In the genomic region with DNA sequence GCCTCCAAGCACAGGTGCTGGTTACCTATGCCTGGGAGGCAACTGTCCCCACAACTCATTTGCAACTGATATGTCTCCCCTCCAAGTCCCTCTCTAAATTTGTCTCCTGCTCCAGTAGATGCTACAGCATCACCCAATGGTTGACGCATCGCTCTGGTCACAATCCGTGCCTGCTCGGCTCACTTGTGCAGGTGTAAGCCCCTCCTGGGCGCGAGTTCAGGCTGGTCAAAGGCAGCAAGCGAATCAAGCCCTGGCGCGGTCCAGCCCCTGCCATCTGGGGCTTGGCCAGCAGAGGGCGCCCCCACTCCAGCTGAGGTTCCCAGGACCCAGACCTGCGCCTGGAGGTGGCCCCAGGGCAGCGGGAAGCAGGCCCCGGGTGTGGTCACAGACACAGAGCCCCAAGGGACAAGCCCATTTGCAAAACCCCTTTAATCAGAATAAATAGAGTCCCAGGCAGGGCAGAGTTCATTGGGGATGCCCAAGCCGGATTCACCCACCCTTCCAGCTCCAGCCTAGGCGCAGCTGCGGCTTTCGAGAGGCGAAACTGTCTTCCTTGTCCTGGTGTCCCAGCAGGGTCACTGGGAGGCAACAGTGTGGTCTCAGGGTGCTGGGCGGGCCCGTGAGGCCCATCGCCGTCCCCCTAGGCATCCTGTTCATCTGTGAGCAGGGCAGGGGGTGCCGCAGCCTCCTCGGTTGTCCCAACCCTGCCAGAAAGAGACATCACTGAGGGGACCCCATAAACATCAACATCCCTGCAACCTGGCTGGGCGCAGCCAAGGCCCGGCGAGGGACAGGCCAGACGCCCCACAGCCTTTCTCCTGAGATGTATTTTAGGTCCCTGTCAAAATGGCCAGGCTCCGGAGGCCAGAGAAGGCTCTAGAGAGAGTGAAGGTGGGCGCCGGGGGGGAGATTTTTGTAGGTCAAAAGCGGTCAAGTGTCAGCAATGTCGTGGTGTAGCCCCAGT, we compare ENCODE assay signal across 8 cellular contexts. TPM values are rescaled to one million over a fixed set of nuclear protein-coding genes. Genes with fewer than 3 reads are reported as not detected.
DNase-seq lines count a peak whose midpoint lies in the region; ATAC-seq and TF ChIP-seq lines count a peak whose summit lies in the region.

No MANE protein-coding gene starts in this region.

- H3K36me3 ChIP-seq in adrenal gland (replicated peaks in 1 of 2) = no peaks in the 10 kb centered on the region
- no peaks in the 10 kb centered on the region for H3K36me3 ChIP-seq in left ventricle myocardium inferior
- peaks cover 0 to 5% (median 0%) of the 10 kb centered on the region in 4 donors for H3K36me3 ChIP-seq in sigmoid colon

- H3K9me3 ChIP-seq in adrenal gland (replicated peaks in 1 of 3) (no peaks in the 10 kb centered on the region), left ventricle myocardium inferior (replicated peaks) (no peaks in the 10 kb centered on the region), sigmoid colon (no peaks in the 10 kb centered on the region)

- no peak for ATAC-seq in HG02623 (IDR thresholded peaks at IDR 0.05; ENCODE audit: unreplicated experiment)

- TF ChIP-seq CTCF in LNCAP (IDR thresholded peaks at IDR 0.05) (peak; percentile 98), adrenal gland (IDR thresholded peaks at IDR 0.05) (peak; percentile 96 to 100 (median 98)), left ventricle myocardium inferior (IDR thresholded peaks at IDR 0.05; ENCODE audit: borderline replicate concordance) (peak; percentile 99), sigmoid colon (IDR thresholded peaks at IDR 0.05) (peak; percentile 94 to 99 (median 98))

- H3K27me3 ChIP-seq in adrenal gland (peaks cover 6% of the 10 kb centered on the region), left ventricle myocardium inferior (ENCODE audit: low read depth) (no peaks in the 10 kb centered on the region), sigmoid colon (peaks cover 0 to 20% (median 6%) of the 10 kb centered on the region in 3 donors)

- intact Hi-C loops in adrenal gland (cut with DNase I) (loop anchor here (2.0 to 5.0 kb wide), 3 partner anchors 60 to 140 kb away; no protein-coding TSS in a partner anchor), left ventricle myocardium inferior (cut with micrococcal nuclease) (loop anchor here (5.0 kb wide), 1 partner anchor 65 kb away; no protein-coding TSS in a partner anchor), sigmoid colon (cut with DNase I) (loop anchor here (1.0 to 10.0 kb wide), 3 partner anchors 64 to 312 kb away; no protein-coding TSS in a partner anchor)

- peak; percentile 52 to 75 for DNase-seq in NCI-H524 (lab: John Stamatoyannopoulos, UW)
- no peak for DNase-seq in NCI-H524 treated with DMSO at 0.1 percent for 48 hours (lab: John Stamatoyannopoulos, UW)
- peak; percentile 67 for DNase-seq in T follicular helper cell (ENCODE audit: low read depth)
- DNase-seq in adrenal gland = peak; percentile 61 to 88 (median 76)
- peak; percentile 83 for DNase-seq in left ventricle myocardium inferior
- DNase-seq in sigmoid colon = peak; percentile 83

- TF ChIP-seq EP300 in sigmoid colon (IDR thresholded peaks at IDR 0.05) = no peak

- H3K4me3 ChIP-seq in adrenal gland (no peak overlapping the region), left ventricle myocardium inferior (no peak overlapping the region), sigmoid colon (no peak overlapping the region)

- H3K27ac ChIP-seq in adrenal gland (no peak overlapping the region), left ventricle myocardium inferior (replicated peaks) (peak overlapping the region; percentile 52), sigmoid colon (no peak overlapping the region)

- no peak for TF ChIP-seq POLR2A in adrenal gland (IDR thresholded peaks at IDR 0.05)
- no peak for TF ChIP-seq POLR2A in sigmoid colon (IDR thresholded peaks at IDR 0.05)

- no peaks in the 10 kb centered on the region for H3K4me1 ChIP-seq in adrenal gland (replicated peaks in 1 of 2)
- peaks cover 72% of the 10 kb centered on the region for H3K4me1 ChIP-seq in left ventricle myocardium inferior
- H3K4me1 ChIP-seq in sigmoid colon = peaks cover 0 to 15% (median 6%) of the 10 kb centered on the region in 4 donors

- 37 to 50% (median 46%) methylated on average over 16 to 33 of the region's 33 CpGs for WGBS in adrenal gland, 4 donors
- WGBS in sigmoid colon, 2 donors = 55 to 61% methylated on average over 33 of the region's 33 CpGs

RNA-seq across cellular contexts. Expression of gene TMC6, which starts 15.8 kb away (rescaled TPM):
- total RNA-seq in adrenal gland (10 to 100 TPM in 7 of 8 donors, 1 to 10 TPM in 1; 6.0 to 38.9 (median 19.1) TPM), left ventricle myocardium inferior (39.5 TPM), sigmoid colon (10 to 100 TPM in 2 of 4 donors, 1 to 10 TPM in 2; 5.3 to 13.9 (median 8.9) TPM)
- polyA plus RNA-seq in adrenal gland (10 to 100 TPM in 2 of 3 donors, 1 to 10 TPM in 1; 2.5 to 79.0 (median 40.3) TPM), sigmoid colon (100 to 1,000 TPM in 1 of 3 donors, 10 to 100 TPM in 1, 1 to 10 TPM in 1; 9.0 to 145 (median 10.8) TPM)

RNA-seq across cellular contexts. Expression of gene TMC8, which starts 17.8 kb away (rescaled TPM):
- 10 to 100 TPM in 3 of 8 donors, 1 to 10 TPM in 5; 2.2 to 13.2 (median 6.8) TPM for total RNA-seq in adrenal gland
- polyA plus RNA-seq in adrenal gland = 10 to 100 TPM in 1 of 3 donors, 1 to 10 TPM in 1, under 1 TPM in 1; 0.99 to 28.8 (median 6.0) TPM
- 1.3 TPM for total RNA-seq in left ventricle myocardium inferior
- total RNA-seq in sigmoid colon = 10 to 100 TPM in 1 of 4 donors, 1 to 10 TPM in 3; 2.8 to 13.2 (median 3.9) TPM
- 10 to 100 TPM in 1 of 3 donors, 1 to 10 TPM in 2; 1.8 to 51.7 (median 2.1) TPM for polyA plus RNA-seq in sigmoid colon

RNA-seq across cellular contexts. Expression of gene C17orf99, which starts 33.4 kb away (rescaled TPM):
- total RNA-seq in adrenal gland (not detected), left ventricle myocardium inferior (not detected), sigmoid colon (not detected)
- polyA plus RNA-seq in adrenal gland (not detected), sigmoid colon (under 1 TPM in 1 of 3 donors, not detected in 2; 0.73 TPM)

RNA-seq across cellular contexts. Expression of gene SYNGR2, which starts 55.6 kb away (rescaled TPM):
- total RNA-seq in adrenal gland = 10 to 100 TPM; 36.3 to 98.1 (median 62.9) TPM
- polyA plus RNA-seq in adrenal gland = 10 to 100 TPM; 32.7 to 85.5 (median 38.9) TPM
- 86.9 TPM for total RNA-seq in left ventricle myocardium inferior
- total RNA-seq in sigmoid colon = 10 to 100 TPM; 14.7 to 23.5 (median 18.6) TPM
- polyA plus RNA-seq in sigmoid colon = 100 to 1,000 TPM in 1 of 3 donors, 10 to 100 TPM in 2; 37.2 to 280 (median 45.8) TPM
